7 cellular contexts compared by ENCODE assay signal in genomic region chr18:36214811-36215210, GRCh38.
"Had no signal": no experiment of that assay in that cellular context is flagged by ENCODE, and none has a peak within 500 bp of the region (broad histone marks: within the 10 kb centered on the region; RNA-seq: fewer than 3 reads in every experiment).

No MANE protein-coding gene starts in this region.

- ATAC-seq: HCT116, HepG2 had no signal

- H3K27ac Mint-ChIP-seq: HFFc6, IgD-negative memory B cell had no signal

- DNase-seq: GM23248, GOT3, H7, HFFc6 had no signal

- H3K9me3 Mint-ChIP-seq: HFFc6 had no signal

- H3K4me3 Mint-ChIP-seq: HFFc6, IgD-negative memory B cell had no signal

- H3K36me3 Mint-ChIP-seq: IgD-negative memory B cell had no signal
